Comparison of ENCODE assay signal across 1 cellular context in genomic region chr15:91471410-91471993, GRCh38.
A peak's percentile ranks its signal among the peaks of the same experiment; 100 is the strongest.
TF ChIP-seq lines count a peak whose summit lies in the region.

No MANE protein-coding gene starts in this region.

TF ChIP-seq in K562, 482 proteins besides CTCF, POLR2A, EP300 and RAD21 (continued from another document and continues in another):
- TF ChIP-seq FOXP4 (CRISPR knock-in tag; IDR thresholded peaks at IDR 0.05; ENCODE audit: borderline replicate concordance) (no peak), HSF4 (CRISPR knock-in tag; IDR thresholded peaks at IDR 0.05; ENCODE audit: borderline replicate concordance) (no peak), NR3C1 (CRISPR knock-in tag; IDR thresholded peaks at IDR 0.05) (no peak), FOXA3 (CRISPR knock-in tag; conservative IDR thresholded peaks at IDR 0.05 in 1 of 2, IDR thresholded peaks at IDR 0.05 in 1 of 2) (no peak), TEAD4 (IDR thresholded peaks at IDR 0.05; ENCODE audit: low read length) (peak; percentile 47; the same call in 1 of the 2 replicates), TEAD4 (CRISPR knock-in tag; IDR thresholded peaks at IDR 0.05; ENCODE audit: borderline replicate concordance) (no peak), BACH1 (tag; IDR thresholded peaks at IDR 0.05) (peak; percentile 52; the same call in 1 of the 2 replicates), CCNT2 (IDR thresholded peaks at IDR 0.05; ENCODE audit: borderline replicate concordance, extremely low read depth, insufficient read length, low read depth, low read length) (no peak), ZNF175 (CRISPR knock-in tag; IDR thresholded peaks at IDR 0.05; ENCODE audit: low read depth) (0 out of 2 replicates have a peak, but pooled peaks have one; percentile 13), NCOR1 (IDR thresholded peaks at IDR 0.05) (no peak), ZNF639 (CRISPR knock-in tag; conservative IDR thresholded peaks at IDR 0.05 in 1 of 2, IDR thresholded peaks at IDR 0.05 in 1 of 2) (0 out of 4 replicates have a peak, but pooled peaks of 1 of the 2 experiments have one; percentile 22), ZNF584 (CRISPR knock-in tag; IDR thresholded peaks at IDR 0.05; ENCODE audit: low read depth) (no peak), MTA1 (IDR thresholded peaks at IDR 0.05; ENCODE audit: borderline replicate concordance) (no peak), ETV6 (IDR thresholded peaks at IDR 0.05; ENCODE audit: borderline replicate concordance in 1 of 2, low read depth in 2 of 2, low read length in 1 of 2) (no peak), ETV6 (CRISPR knock-in tag; IDR thresholded peaks at IDR 0.05; ENCODE audit: borderline replicate concordance) (no peak), ZNF282 (CRISPR knock-in tag; IDR thresholded peaks at IDR 0.05) (no peak), TRIM28 (IDR thresholded peaks at IDR 0.05) (no peak), CEBPZ (IDR thresholded peaks at IDR 0.05; ENCODE audit: borderline replicate concordance, low read depth, low read length) (no peak), POLR3A (IDR thresholded peaks at IDR 0.05; ENCODE audit: borderline replicate concordance, extremely low read depth, insufficient read depth, insufficient read length) (no peak), CC2D1A (IDR thresholded peaks at IDR 0.05) (0 out of 2 replicates have a peak, but pooled peaks have one; percentile 52), ZNF354B (CRISPR knock-in tag; IDR thresholded peaks at IDR 0.05) (no peak), NR1H2 (CRISPR knock-in tag; IDR thresholded peaks at IDR 0.05) (no peak), TRIM24 (IDR thresholded peaks at IDR 0.05) (peak; percentile 7 to 40; a peak in 1 of 4 replicates), KDM1A (IDR thresholded peaks at IDR 0.05) (peak; percentile 78 to 83), FOXP1 (CRISPR knock-in tag; IDR thresholded peaks at IDR 0.05) (no peak), MAFK (IDR thresholded peaks at IDR 0.05; ENCODE audit: low read length) (peak; percentile 75), CTCFL (IDR thresholded peaks at IDR 0.05; ENCODE audit: borderline replicate concordance, insufficient read depth, low read depth, low read length, poor library complexity, severe bottlenecking) (no peak), NFE2 (IDR thresholded peaks at IDR 0.05; ENCODE audit: low read depth) (peak; percentile 85), JUNB (CRISPR knock-in tag; conservative IDR thresholded peaks at IDR 0.05) (no peak), ETV1 (tag; conservative IDR thresholded peaks at IDR 0.05; ENCODE audit: low read depth) (0 out of 2 replicates have a peak, but pooled peaks have one; percentile 24), ZKSCAN1 (IDR thresholded peaks at IDR 0.05; ENCODE audit: low read depth, low read length) (no peak), ZNF395 (CRISPR knock-in tag; IDR thresholded peaks at IDR 0.05) (0 out of 2 replicates have a peak, but pooled peaks have one; percentile 49), ZBTB11 (CRISPR knock-in tag; IDR thresholded peaks at IDR 0.05) (0 out of 6 replicates have a peak, but pooled peaks of 1 of the 3 experiments have one; percentile 6), SRSF7 (optimal IDR thresholded peaks at IDR 0.05; ENCODE audit: low read depth, low read length) (no peak), LCOR (CRISPR knock-in tag; IDR thresholded peaks at IDR 0.05) (no peak), NFIC (IDR thresholded peaks at IDR 0.05) (peak; percentile 89), CAMTA2 (CRISPR knock-in tag; conservative IDR thresholded peaks at IDR 0.05) (no peak), ZNF431 (CRISPR knock-in tag; IDR thresholded peaks at IDR 0.05) (no peak), NR2C2 (CRISPR knock-in tag; IDR thresholded peaks at IDR 0.05) (no peak), NR2C2 (tag; IDR thresholded peaks at IDR 0.05) (no peak), ATF6 (CRISPR knock-in tag; IDR thresholded peaks at IDR 0.05) (no peak), EGR1 (conservative IDR thresholded peaks at IDR 0.05) (peak; percentile 64), XRCC3 (IDR thresholded peaks at IDR 0.05) (no peak), HMG20A (CRISPR knock-in tag; conservative IDR thresholded peaks at IDR 0.05) (no peak), KHSRP (IDR thresholded peaks at IDR 0.05) (no peak), ZNF316 (IDR thresholded peaks at IDR 0.05) (peak; percentile 94), ZNF512 (tag; IDR thresholded peaks at IDR 0.05) (no peak)
